In genomic region chr20:50194831-50195523, GRCh38 we compare ENCODE assay signal across 10 cellular contexts. TPM values are rescaled to one million over a fixed set of nuclear protein-coding genes. Genes with fewer than 3 reads are reported as not detected.
A peak's percentile ranks its signal among the peaks of the same experiment; 100 is the strongest.
DNase-seq lines count a peak whose midpoint lies in the region; FAIRE-seq and TF ChIP-seq lines count a peak whose summit lies in the region.
"Had no signal": no experiment of that assay in that cellular context is flagged by ENCODE, and none has a peak within 500 bp of the region (broad histone marks: within the 10 kb centered on the region; RNA-seq: fewer than 3 reads in every experiment).

No MANE protein-coding gene starts in this region.

- H3K4me2 ChIP-seq in H9 (ENCODE audit: insufficient read depth, insufficient read length, low read length) = no peak overlapping the region

- H3K23ac ChIP-seq in H9 (ENCODE audit: insufficient read length, low read depth, low read length) = no peak overlapping the region

- H2BK120ac ChIP-seq in H9 (ENCODE audit: low read depth, low read length, poor library complexity, severe bottlenecking) = no peak overlapping the region

- H3K27me3 Mint-ChIP-seq in H9 (ENCODE audit: low read depth) = no peaks in the 10 kb centered on the region; the same call in 1 of the 2 replicates
- H3K27me3 Mint-ChIP-seq in MCF 10A (ENCODE audit: insufficient read depth, unreplicated experiment) = no peaks in the 10 kb centered on the region

- H3K23me2 ChIP-seq in H9 (ENCODE audit: insufficient read length, low read depth, low read length, poor library complexity, severe bottlenecking) = peaks cover 5% of the 10 kb centered on the region

- no peak overlapping the region for H4K8ac ChIP-seq in H9 (replicated peaks; ENCODE audit: insufficient read length, low read depth, low read length)

- CTCF ChIA-PET in A673 (lab: Charles Lee) (no interaction called here), MCF 10A (lab: Yijun Ruan, JAX) (interaction anchor here (1.2 kb wide), 1 partner anchor 273 kb away, joined by 4 read pairs; no protein-coding TSS in a partner anchor)

- no peak overlapping the region for H2BK15ac ChIP-seq in H9 (ENCODE audit: low read depth, low read length)

- no peak for FAIRE-seq in GM12891 (lab: Jason Lieb, UNC)

- H3K4me1 Mint-ChIP-seq in H9 = peaks cover 37 to 48% of the 10 kb centered on the region in 2 experiments
- H3K4me1 Mint-ChIP-seq in MCF 10A (ENCODE audit: insufficient read depth, unreplicated experiment) = peaks cover 18% of the 10 kb centered on the region

- H3K4me3 ChIP-seq in A673 (ENCODE audit: low read depth, low read length, poor library complexity, severe bottlenecking) (peak overlapping the region; percentile 97), muscle layer of colon (ENCODE audit: low read depth in 1 of 2, low read length in 2 of 2) (no peak overlapping the region)

- H3K27ac Mint-ChIP-seq in H9 = peak overlapping the region; percentile 55 to 74 (median 72); a peak in 3 of 7 replicates
- peak overlapping the region; percentile 71 for H3K27ac Mint-ChIP-seq in MCF 10A (ENCODE audit: low read depth, unreplicated experiment)

- no peak overlapping the region for H3K18ac ChIP-seq in H9 (ENCODE audit: insufficient read length, low read depth, low read length)

- H3K79me2 ChIP-seq in H9 (ENCODE audit: insufficient read depth, low read length) = peaks cover 1% of the 10 kb centered on the region; the same call in 1 of the 2 replicates

- no TSS peak for BruUV-seq in A673 (replicated peaks; lab: Mats Ljungman, UMichigan)
- BruUV-seq in MCF 10A (replicated peaks; lab: Mats Ljungman, UMichigan) = no TSS peak

- H3K4me3 Mint-ChIP-seq in H9 (peak overlapping the region in 1 of 2 experiments; percentile 5; a peak in 1 of 5 replicates), MCF 10A (ENCODE audit: unreplicated experiment) (peak overlapping the region; percentile 90)

- H3K9me3 Mint-ChIP-seq in H9 (peaks cover 8 to 12% of the 10 kb centered on the region in 2 experiments), MCF 10A (ENCODE audit: unreplicated experiment) (no peaks in the 10 kb centered on the region)

- H2BK20ac ChIP-seq in H9 (ENCODE audit: low read depth, low read length, poor library complexity, severe bottlenecking) = no peak overlapping the region

- H2BK12ac ChIP-seq in H9 (ENCODE audit: insufficient read length, low read depth, low read length) = no peak overlapping the region

- H3K27me3 ChIP-seq in A673 (replicated peaks; ENCODE audit: insufficient read depth, low read depth, low read length, poor library complexity) (no peaks in the 10 kb centered on the region), H9 (ENCODE audit: insufficient read depth, low read length) (no peaks in the 10 kb centered on the region), muscle layer of colon (ENCODE audit: control insufficient read depth in 1 of 2, insufficient read depth in 2 of 2, low read length in 2 of 2) (no peaks in the 10 kb centered on the region)

- H2BK5ac ChIP-seq in H9 (ENCODE audit: insufficient read length, low read length) = no peak overlapping the region

- peaks cover 3% of the 10 kb centered on the region for H4K20me1 ChIP-seq in H9 (ENCODE audit: control insufficient read depth, insufficient read depth, insufficient read length)

- H2AFZ ChIP-seq in H9 (ENCODE audit: low read length) = no peak overlapping the region

- TF ChIP-seq CTCF in A673 (conservative IDR thresholded peaks at IDR 0.05; ENCODE audit: low read depth, low read length) = no peak
- no peak for TF ChIP-seq CTCF in H9 (conservative IDR thresholded peaks at IDR 0.05)
- TF ChIP-seq CTCF in MCF 10A (IDR thresholded peaks at IDR 0.05; ENCODE audit: unreplicated experiment) = no peak

- H3K36me3 ChIP-seq in A673 (ENCODE audit: insufficient read depth, low read length, poor library complexity, severe bottlenecking) = peaks cover 28% of the 10 kb centered on the region
- H3K36me3 ChIP-seq in muscle layer of colon (ENCODE audit: insufficient read depth, low read length) = peaks cover 7% of the 10 kb centered on the region

- H3T11ph ChIP-seq in H9 (ENCODE audit: low read length) = no peak overlapping the region

- TF ChIP-seq POLR2A in GM12891 (IDR thresholded peaks at IDR 0.05; ENCODE audit: low read depth, low read length) = no peak

- no peak overlapping the region for H3K4ac ChIP-seq in H9 (ENCODE audit: low read depth, low read length)

- peaks cover 4% of the 10 kb centered on the region for H3K9me3 ChIP-seq in A673 (ENCODE audit: low read depth, low read length, poor library complexity, severe bottlenecking)
- H3K9me3 ChIP-seq in H9 (ENCODE audit: control insufficient read depth, low read depth, low read length) = no peaks in the 10 kb centered on the region
- H3K9me3 ChIP-seq in muscle layer of colon (ENCODE audit: low read length) = no peaks in the 10 kb centered on the region

- no peak overlapping the region for H4K5ac ChIP-seq in H9 (ENCODE audit: insufficient read length, low read depth, low read length)

- H3K36me3 Mint-ChIP-seq in H9 (ENCODE audit: insufficient read depth in 1 of 3, low read depth in 3 of 3) = peaks cover 5 to 10% (median 9%) of the 10 kb centered on the region in 3 experiments
- peaks cover 52% of the 10 kb centered on the region for H3K36me3 Mint-ChIP-seq in MCF 10A (ENCODE audit: insufficient read depth, unreplicated experiment)

- H4K91ac ChIP-seq in H9 (ENCODE audit: insufficient read length, low read depth, low read length) = no peak overlapping the region

- intact Hi-C loops in A673 (cut with micrococcal nuclease; ENCODE audit: unreplicated experiment) (no loop called here), MCF 10A (cut with micrococcal nuclease) (no loop called here)

- H3K14ac ChIP-seq in H9 (ENCODE audit: insufficient read depth, low read length) = no peak overlapping the region

- H3K9ac ChIP-seq in H9 (ENCODE audit: extremely low read depth, insufficient read length, low read length) (no peak overlapping the region), muscle layer of colon (ENCODE audit: low read length) (no peak overlapping the region)

- no CpG with 5 or more reads among the region's 8 CpGs for WGBS in H9 (ENCODE audit: extremely low coverage, insufficient read length, low lambda C conversion rate)

- peaks cover 18% of the 10 kb centered on the region for H3K4me1 ChIP-seq in A673 (ENCODE audit: insufficient read depth, low read length, poor library complexity, severe bottlenecking)
- H3K4me1 ChIP-seq in H9 (ENCODE audit: insufficient read depth, low read length) = peaks cover 3% of the 10 kb centered on the region; the same call in 1 of the 2 replicates
- peaks cover 20% of the 10 kb centered on the region for H3K4me1 ChIP-seq in muscle layer of colon (ENCODE audit: insufficient read depth, low read length)

- no peaks in the 10 kb centered on the region for H3K79me1 ChIP-seq in H9 (ENCODE audit: insufficient read depth, low read depth, low read length, poor library complexity, severe bottlenecking)

- H2AK5ac ChIP-seq in H9 (ENCODE audit: insufficient read length, low read length) = no peak overlapping the region

- H3K27ac ChIP-seq in A673 (ENCODE audit: low read depth, low read length, poor library complexity, severe bottlenecking) (peak overlapping the region; percentile 99), H9 (ENCODE audit: insufficient read length, low read depth, low read length) (no peak overlapping the region), muscle layer of colon (ENCODE audit: low read depth, low read length) (peak overlapping the region; percentile 89)

- no peak for DNase-seq in A673 (ENCODE audit: low spot score)
- no peak for DNase-seq in H9
- DNase-seq in MCF 10A (ENCODE audit: unreplicated experiment) = peak; percentile 65
- no peak for DNase-seq in kidney tubule cell (ENCODE audit: low spot score)
- DNase-seq in amygdala (lab: John Stamatoyannopoulos, UW) = no peak
- no peak for DNase-seq in retina
- no peak for DNase-seq in GM12891 (ENCODE audit: insufficient read length, low spot score)
- DNase-seq: activated CD4-positive, alpha-beta T cell treated with anti-CD3 and anti-CD28 coated beads, Interleukin-2, amount 50 U/mL, for 1 hour; GDM1 had no signal

- no peak overlapping the region for H3K56ac ChIP-seq in H9 (ENCODE audit: insufficient read length, low read depth, low read length)

- POLR2A ChIA-PET in A673 (lab: Charles Lee; ENCODE audit: low non-redundant PET) (no interaction called here), MCF 10A (lab: Yijun Ruan, JAX) (interaction anchor here (0.6 to 1.7 kb wide), 20 partner anchors 8 to 324 kb away, joined by 3 to 9 read pairs (median 4); no protein-coding TSS in a partner anchor)

TF ChIP-seq in GM12891, 5 proteins besides CTCF, POLR2A, EP300 and RAD21:
- no peak for TF ChIP-seq PAX5 (IDR thresholded peaks at IDR 0.05; ENCODE audit: insufficient read depth, low read length, severe bottlenecking)
- TF ChIP-seq POU2F2 (IDR thresholded peaks at IDR 0.05; ENCODE audit: low read depth, low read length) = no peak
- TF ChIP-seq SPI1 (IDR thresholded peaks at IDR 0.05; ENCODE audit: low read depth, low read length) = no peak

RNA-seq across cellular contexts. Expression of gene CEBPB, which starts 4.3 kb away (rescaled TPM):
- 130 and 136 TPM in 2 replicates for total RNA-seq in A673 (2021)
- 22.6 and 25.3 TPM in 2 replicates for total RNA-seq in H9 (2021)
- 221 and 226 TPM in 2 replicates for total RNA-seq in MCF 10A (2022)
- polyA plus RNA-seq in GM12891 (2012; ENCODE audit: low read depth, missing spikeins) = 0.60 TPM

RNA-seq across cellular contexts. Expression of gene PEDS1, which starts 41.5 kb away (rescaled TPM):
- total RNA-seq in A673 (2021) = 22.9 and 25.9 TPM in 2 replicates
- 29.3 and 32.4 TPM in 2 replicates for total RNA-seq in H9 (2021)
- total RNA-seq in MCF 10A (2022) = 26.0 and 30.5 TPM in 2 replicates
- 10.1 TPM for polyA plus RNA-seq in GM12891 (2012; ENCODE audit: low read depth, missing spikeins)
